2 cellular contexts compared by ENCODE assay signal in genomic region chr11:120335596-120335927, GRCh38.
TF ChIP-seq lines count a peak whose summit lies in the region.

No MANE protein-coding gene starts in this region.

TF ChIP-seq in SK-N-SH treated with all-trans-retinoic acid at 6 μM for 48 hours, 23 proteins besides CTCF, POLR2A, EP300 and RAD21 (continued from another document):
- TF ChIP-seq ZFP30 (CRISPR knock-in tag; IDR thresholded peaks at IDR 0.05) (no peak), ESRRG (CRISPR knock-in tag; IDR thresholded peaks at IDR 0.05) (no peak), OSR1 (CRISPR knock-in tag; IDR thresholded peaks at IDR 0.05) (no peak)

TF ChIP-seq in H1, 55 proteins besides CTCF, POLR2A, EP300 and RAD21 (continued from another document):
- TF ChIP-seq EGR1 (IDR thresholded peaks at IDR 0.05; ENCODE audit: borderline replicate concordance, low read depth, low read length) (no peak), SAP30 (IDR thresholded peaks at IDR 0.05; ENCODE audit: insufficient read depth, insufficient replicate concordance, low read length) (no peak), MAFK (IDR thresholded peaks at IDR 0.05; ENCODE audit: low read depth, low read length) (no peak), CHD2 (IDR thresholded peaks at IDR 0.05; ENCODE audit: low read length) (no peak), SP4 (IDR thresholded peaks at IDR 0.05; ENCODE audit: low read length) (no peak), BCL11A (IDR thresholded peaks at IDR 0.05; ENCODE audit: low read depth in 2 of 2, low read length in 2 of 2) (no peak), SIX5 (IDR thresholded peaks at IDR 0.05; ENCODE audit: low read depth, low read length) (no peak), KDM4A (IDR thresholded peaks at IDR 0.05; ENCODE audit: low read depth, low read length, severe bottlenecking) (no peak), SUZ12 (IDR thresholded peaks at IDR 0.05; ENCODE audit: low read length) (no peak), CREB1 (IDR thresholded peaks at IDR 0.05) (no peak), CHD7 (IDR thresholded peaks at IDR 0.05; ENCODE audit: insufficient replicate concordance, low read length) (no peak), SRF (IDR thresholded peaks at IDR 0.05; ENCODE audit: low read depth, low read length) (no peak), JUN (IDR thresholded peaks at IDR 0.05; ENCODE audit: low read depth, low read length) (no peak)
